In genomic region chr15:79954659-79955058, GRCh38 we compare ENCODE assay signal across 1 cellular context.
TF ChIP-seq lines count a peak whose summit lies in the region.

No MANE protein-coding gene starts in this region.

TF ChIP-seq in GM23338, 12 proteins besides CTCF, POLR2A, EP300 and RAD21 (continued from another document):
- TF ChIP-seq ZNF462 (CRISPR knock-in tag; IDR thresholded peaks at IDR 0.05) (no peak), REST (IDR thresholded peaks at IDR 0.05; ENCODE audit: unreplicated experiment) (no peak), ZNF331 (CRISPR knock-in tag; IDR thresholded peaks at IDR 0.05; ENCODE audit: low read depth) (no peak), POLR2AphosphoS5 (IDR thresholded peaks at IDR 0.05; ENCODE audit: low read depth) (no peak), EZH2phosphoT487 (IDR thresholded peaks at IDR 0.05; ENCODE audit: unreplicated experiment) (no peak), JUNB (IDR thresholded peaks at IDR 0.05; ENCODE audit: unreplicated experiment) (no peak), ZNF114 (CRISPR knock-in tag; IDR thresholded peaks at IDR 0.05) (no peak), ETS1 (IDR thresholded peaks at IDR 0.05) (no peak), STAT1 (IDR thresholded peaks at IDR 0.05; ENCODE audit: unreplicated experiment) (no peak), NANOG (IDR thresholded peaks at IDR 0.05; ENCODE audit: borderline replicate concordance) (no peak)
